In the genomic region with DNA sequence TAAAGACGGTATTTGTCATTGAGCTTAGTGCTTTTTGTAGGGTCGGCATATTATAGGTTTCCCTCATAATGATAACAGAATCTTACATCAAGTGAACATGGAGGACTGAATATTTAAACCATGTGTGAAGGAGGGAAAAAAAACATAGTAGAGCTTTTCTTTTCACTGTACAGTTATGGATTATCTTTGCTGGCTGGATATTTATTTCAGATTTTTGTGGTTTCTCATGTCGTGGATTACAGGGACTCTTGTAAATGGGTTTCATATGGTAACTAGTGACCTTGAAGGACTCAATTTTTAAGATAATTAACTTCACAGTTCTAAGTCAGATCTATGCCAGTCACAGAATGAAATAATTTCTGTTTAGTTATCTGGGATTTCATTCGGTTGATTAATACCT, we compare ENCODE assay signal across 18 cellular contexts.
DNase-seq lines count a peak whose midpoint lies in the region; ATAC-seq and TF ChIP-seq lines count a peak whose summit lies in the region.
"Had no signal": no experiment of that assay in that cellular context is flagged by ENCODE, and none has a peak within 500 bp of the region (broad histone marks: within the 10 kb centered on the region; RNA-seq: fewer than 3 reads in every experiment).

No MANE protein-coding gene starts in this region.

- TF ChIP-seq CTCF in AG10803 (conservative IDR thresholded peaks at IDR 0.05; ENCODE audit: low read length) = no peak
- TF ChIP-seq CTCF in HFFc6 (IDR thresholded peaks at IDR 0.05) = no peak
- no peak for TF ChIP-seq CTCF in chondrocyte (IDR thresholded peaks at IDR 0.05)

- no peak overlapping the region for H3K4me3 ChIP-seq in AG10803 (ENCODE audit: low read length)
- H3K4me3 ChIP-seq: GM12878, HAP-1 had no signal

- H3K27ac Mint-ChIP-seq in HFFc6 (peak overlapping the region; percentile 3; the same call in 1 of the 2 replicates), chondrocyte (ENCODE audit: unreplicated experiment) (peak overlapping the region; percentile 23)
- H3K27ac Mint-ChIP-seq: CD14-positive monocyte; CD8-positive, alpha-beta T cell had no signal

- H3K4me1 Mint-ChIP-seq in HFFc6 (ENCODE audit: low read depth) (peaks cover 26% of the 10 kb centered on the region), chondrocyte (ENCODE audit: low read depth) (peaks cover 19% of the 10 kb centered on the region)

- DNase-seq in AG10803 (ENCODE audit: low read depth) = peak; percentile 50
- no peak for DNase-seq in HFFc6
- DNase-seq in chondrocyte (ENCODE audit: low spot score) = no peak
- peak; percentile 18 for DNase-seq in fibroblast of the conjunctiva (ENCODE audit: low read depth)
- no peak for DNase-seq in islet precursor cell
- DNase-seq in DMS153 treated with DMSO at 0.1 percent for 48 hours (lab: John Stamatoyannopoulos, UW; ENCODE audit: unreplicated experiment) = no peak
- DNase-seq in stimulated activated CD4-positive, alpha-beta T cell treated with anti-CD3 and anti-CD28 coated beads, Interleukin-15, amount 100 ng/mL, for 24 hours = no peak
- DNase-seq: 8988T; ACHN; CD8-positive, alpha-beta T cell; COR-L47; DMS153; DND-41; GF-D8 had no signal

- H3K4me3 Mint-ChIP-seq in HFFc6 (no peak overlapping the region), chondrocyte (ENCODE audit: unreplicated experiment) (no peak overlapping the region)
- H3K4me3 Mint-ChIP-seq: CD14-positive monocyte; CD8-positive, alpha-beta T cell had no signal

- H3K9me3 Mint-ChIP-seq in HFFc6 (no peaks in the 10 kb centered on the region), chondrocyte (ENCODE audit: low read depth) (no peaks in the 10 kb centered on the region)
- H3K9me3 Mint-ChIP-seq: CD8-positive, alpha-beta T cell had no signal

- no peak for ATAC-seq in GM18517 (IDR thresholded peaks at IDR 0.05; ENCODE audit: unreplicated experiment)
- ATAC-seq: CD8-positive, alpha-beta T cell; GM12878 had no signal

- H3K36me3 Mint-ChIP-seq in HFFc6 (ENCODE audit: low read depth) = no peaks in the 10 kb centered on the region
- peaks cover 3% of the 10 kb centered on the region for H3K36me3 Mint-ChIP-seq in chondrocyte (ENCODE audit: low read depth)
- H3K36me3 Mint-ChIP-seq: CD14-positive monocyte; CD8-positive, alpha-beta T cell had no signal

- H3K27me3 Mint-ChIP-seq in HFFc6 (ENCODE audit: insufficient read depth) (no peaks in the 10 kb centered on the region), chondrocyte (ENCODE audit: low read depth) (no peaks in the 10 kb centered on the region)

Comparison
In these comparisons a context has a peak if more than half of its experiments do, and no peak if none do; other contexts are left out.
1. DNase-seq: peak in AG10803 (single experiment) and fibroblast of the conjunctiva (single experiment); none in HFFc6 (single experiment), chondrocyte (single experiment), islet precursor cell (single experiment), DMS153 treated with DMSO at 0.1 percent for 48 hours (single experiment) and stimulated activated CD4-positive, alpha-beta T cell treated with anti-CD3 and anti-CD28 coated beads, Interleukin-15, amount 100 ng/mL, for 24 hours (single experiment).